In genomic region chr18:31679133-31679731, GRCh38 we compare ENCODE assay signal across 1 cellular context.
A peak's percentile ranks its signal among the peaks of the same experiment; 100 is the strongest.
TF ChIP-seq lines count a peak whose summit lies in the region.

No MANE protein-coding gene starts in this region.

TF ChIP-seq in A549, 52 proteins besides CTCF, POLR2A, EP300 and RAD21 (continued from another document):
- TF ChIP-seq REST (IDR thresholded peaks at IDR 0.05) (no peak), TP53 (CRISPR knock-in tag; IDR thresholded peaks at IDR 0.05) (no peak), NFE2L2 (conservative IDR thresholded peaks at IDR 0.05; ENCODE audit: low read length) (no peak), EHF (CRISPR knock-in tag; IDR thresholded peaks at IDR 0.05) (no peak), MAFK (IDR thresholded peaks at IDR 0.05; ENCODE audit: partially characterized antibody) (peak; percentile 72), ZSCAN20 (CRISPR knock-in tag; IDR thresholded peaks at IDR 0.05) (no peak), KDM5A (IDR thresholded peaks at IDR 0.05) (no peak), NPAS2 (CRISPR knock-in tag; IDR thresholded peaks at IDR 0.05; ENCODE audit: borderline replicate concordance) (no peak), HMGXB4 (CRISPR knock-in tag; IDR thresholded peaks at IDR 0.05; ENCODE audit: borderline replicate concordance) (no peak), BHLHE40 (IDR thresholded peaks at IDR 0.05; ENCODE audit: low read depth, low read length) (no peak)
TF ChIP-seq in A549: peak in this region for 4.
